In the genomic region with DNA sequence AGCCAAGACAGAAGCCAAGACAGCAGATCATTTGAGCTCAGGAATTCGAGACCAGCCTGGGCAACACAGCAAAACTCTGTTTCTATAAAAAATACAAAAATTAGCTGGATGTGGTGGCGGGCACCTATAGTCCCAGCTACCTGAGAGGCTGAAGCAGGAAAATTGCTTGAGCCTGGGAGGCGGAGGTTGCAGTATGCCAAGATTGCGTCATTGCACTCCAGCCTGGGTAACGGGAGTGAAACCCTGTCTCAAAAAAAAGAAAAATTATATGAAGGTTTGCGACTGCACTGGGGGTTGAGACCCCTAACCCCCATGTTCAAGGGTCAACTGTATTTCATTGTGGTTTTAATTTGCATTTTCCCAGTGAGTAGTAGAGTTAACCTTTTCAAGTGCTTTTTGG, we compare ENCODE assay signal across 22 cellular contexts. TPM values are rescaled to one million over a fixed set of nuclear protein-coding genes. Genes with fewer than 3 reads are reported as not detected.
A peak's percentile ranks its signal among the peaks of the same experiment; 100 is the strongest.
DNase-seq lines count a peak whose midpoint lies in the region; ATAC-seq, FAIRE-seq and TF ChIP-seq lines count a peak whose summit lies in the region.
"Had no signal": no experiment of that assay in that cellular context is flagged by ENCODE, and none has a peak within 500 bp of the region (broad histone marks: within the 10 kb centered on the region; RNA-seq: fewer than 3 reads in every experiment).

No MANE protein-coding gene starts in this region.

- TF ChIP-seq EP300 in K562 (IDR thresholded peaks at IDR 0.05; ENCODE audit: low read length): no peak

- no peaks in the 10 kb centered on the region for H3K27me3 Mint-ChIP-seq in progenitor cell of endocrine pancreas
- no peaks in the 10 kb centered on the region for H3K27me3 Mint-ChIP-seq in effector memory CD8-positive, alpha-beta T cell
- H3K27me3 Mint-ChIP-seq: B cell; CD4-positive, CD25-positive, alpha-beta regulatory T cell had no signal

- peaks cover 3% of the 10 kb centered on the region; the same call in 1 of the 3 replicates for H3K36me3 ChIP-seq in K562 (ENCODE audit: control insufficient read depth, insufficient read depth, low read length)
- H3K36me3 ChIP-seq in psoas muscle (ENCODE audit: insufficient read depth in 1 of 2, low read depth in 1 of 2): no peaks in the 10 kb centered on the region

- TF ChIP-seq POLR2A in K562 (conservative IDR thresholded peaks at IDR 0.05): no peak

- H3K4me1 ChIP-seq in K562 (replicated peaks in 1 of 2; ENCODE audit: control insufficient read depth in 2 of 2, insufficient read depth in 2 of 2, low read length in 2 of 2): peaks cover 4 to 9% of the 10 kb centered on the region in 2 experiments; a peak in 3 of 5 replicates
- peaks cover 43% of the 10 kb centered on the region for H3K4me1 ChIP-seq in psoas muscle
- H3K4me1 ChIP-seq: BLaER1 had no signal

- no peak overlapping the region for H3K4me3 Mint-ChIP-seq in progenitor cell of endocrine pancreas (ENCODE audit: low read depth)
- H3K4me3 Mint-ChIP-seq in effector memory CD8-positive, alpha-beta T cell: peak overlapping the region in 1 of 2 donors; percentile 23
- H3K4me3 Mint-ChIP-seq: B cell; CD4-positive, CD25-positive, alpha-beta regulatory T cell; CD8-positive, alpha-beta T cell; H9; HFFc6 had no signal

- FAIRE-seq in K562 (lab: Jason Lieb, UNC): no peak
- FAIRE-seq: GM12892 had no signal

- WGBS in K562 (ENCODE audit: insufficient coverage, low coverage, missing lambda C conversion rate): 90% methylated on average over 6 of the region's 6 CpGs
- 88 to 99% (median 94%) methylated on average over 6 of the region's 6 CpGs for WGBS in psoas muscle, 3 donors

- no peak overlapping the region for H3K9ac ChIP-seq in K562 (ENCODE audit: insufficient read depth in 1 of 2, low read depth in 2 of 2, low read length in 2 of 2)
- H3K9ac ChIP-seq: BLaER1 had no signal

- CTCF ChIA-PET in RWPE1 (lab: Yijun Ruan, JAX): interaction anchor here (0.7 kb wide), 1 partner anchor 9 kb away, joined by 5 read pairs; no protein-coding TSS in a partner anchor
- CTCF ChIA-PET in K562 (lab: Yijun Ruan, JAX; ENCODE audit: low intra/inter-chr PET ratio): no interaction called here
- CTCF ChIA-PET in GM10248 (lab: Yijun Ruan, JAX): interaction anchor here (1.1 kb wide), 1 partner anchor 44 kb away, joined by 4 read pairs; no protein-coding TSS in a partner anchor

- peak overlapping the region; percentile 74 for H3K27ac Mint-ChIP-seq in progenitor cell of endocrine pancreas
- H3K27ac Mint-ChIP-seq in effector memory CD8-positive, alpha-beta T cell: peak overlapping the region in 1 of 2 donors; percentile 51
- H3K27ac Mint-ChIP-seq: B cell; CD4-positive, CD25-positive, alpha-beta regulatory T cell; CD8-positive, alpha-beta T cell; HFFc6 had no signal

- H3K27ac ChIP-seq in RWPE1 (0 out of 2 replicates have a peak overlapping the region, but pooled peaks have one; percentile 11), K562 (ENCODE audit: extremely low read depth, low read depth, low read length) (no peak overlapping the region), psoas muscle (no peak overlapping the region)
- H3K27ac ChIP-seq: BLaER1, C4-2B had no signal

- peaks cover 5% of the 10 kb centered on the region for H3K36me3 Mint-ChIP-seq in progenitor cell of endocrine pancreas (ENCODE audit: insufficient read depth)
- H3K36me3 Mint-ChIP-seq in effector memory CD8-positive, alpha-beta T cell (ENCODE audit: insufficient read depth): peaks cover 11% of the 10 kb centered on the region
- H3K36me3 Mint-ChIP-seq: CD4-positive, CD25-positive, alpha-beta regulatory T cell had no signal

- no peak for TF ChIP-seq RAD21 in K562 (CRISPR knock-in tag; conservative IDR thresholded peaks at IDR 0.05 in 1 of 2, IDR thresholded peaks at IDR 0.05 in 1 of 2)

- H3K27me3 ChIP-seq in K562 (ENCODE audit: control insufficient read depth in 2 of 2, insufficient read depth in 2 of 2, low read length in 2 of 2) (no peaks in the 10 kb centered on the region), psoas muscle (ENCODE audit: insufficient read depth in 3 of 3, low read length in 2 of 3) (no peaks in the 10 kb centered on the region)
- H3K27me3 ChIP-seq: BLaER1 had no signal

- no TSS peak for BruUV-seq in K562 (replicated peaks; lab: Mats Ljungman, UMichigan)

- H3K9me1 ChIP-seq in K562 (ENCODE audit: control insufficient read depth, insufficient read depth, low read length): no peaks in the 10 kb centered on the region

- ATAC-seq in K562 (no peak), left lobe of liver (peak; percentile 48), psoas muscle (no peak)
- ATAC-seq in effector memory CD8-positive, alpha-beta T cell (replicated peaks): no peak
- ATAC-seq: CD8-positive, alpha-beta T cell had no signal

- H3K4me3 ChIP-seq in K562 (no peak overlapping the region), psoas muscle (no peak overlapping the region)
- H3K4me3 ChIP-seq: BLaER1 had no signal

- H3K79me2 ChIP-seq in K562 (ENCODE audit: control insufficient read depth, insufficient read depth, low read length): peaks cover 66% of the 10 kb centered on the region

- peaks cover 17% of the 10 kb centered on the region for H4K20me1 ChIP-seq in K562 (replicated peaks; ENCODE audit: control insufficient read depth, insufficient read depth, low read length)

- H3K4me2 ChIP-seq in K562 (ENCODE audit: insufficient read depth, low read length): no peak overlapping the region
- H3K4me2 ChIP-seq: BLaER1 had no signal

- TF ChIP-seq CTCF in RWPE1 (conservative IDR thresholded peaks at IDR 0.05; ENCODE audit: low read depth) (no peak), K562 (IDR thresholded peaks at IDR 0.05 in 2 of 3, conservative IDR thresholded peaks at IDR 0.05 in 1 of 3; ENCODE audit: insufficient read depth in 2 of 3, low read depth in 1 of 3, low read length in 3 of 3) (no peak), progenitor cell of endocrine pancreas (IDR thresholded peaks at IDR 0.05; ENCODE audit: unreplicated experiment) (no peak), psoas muscle (IDR thresholded peaks at IDR 0.05) (no peak), GM10248 (IDR thresholded peaks at IDR 0.05; ENCODE audit: control extremely low read depth, extremely low read depth, low read depth, missing control alignments) (no peak)

- H3K9me3 Mint-ChIP-seq in progenitor cell of endocrine pancreas (ENCODE audit: low read depth): no peaks in the 10 kb centered on the region
- H3K9me3 Mint-ChIP-seq in effector memory CD8-positive, alpha-beta T cell: no peaks in the 10 kb centered on the region
- H3K9me3 Mint-ChIP-seq: CD8-positive, alpha-beta T cell; H9; HFFc6 had no signal

- H3K9me3 ChIP-seq in K562 (replicated peaks; ENCODE audit: control insufficient read depth, insufficient read depth, low read depth, low read length) (no peaks in the 10 kb centered on the region), psoas muscle (no peaks in the 10 kb centered on the region)
- H3K9me3 ChIP-seq: Caco-2 had no signal

- POLR2A ChIA-PET in RWPE1 (lab: Yijun Ruan, JAX; ENCODE audit: low non-redundant PET): no interaction called here
- POLR2A ChIA-PET in K562 (lab: Yijun Ruan, JAX): interaction anchor here (0.7 to 1.3 kb wide), 6 partner anchors 9 to 63 kb away, joined by 3 to 6 read pairs (median 4); no protein-coding TSS in a partner anchor
- POLR2A ChIA-PET in GM10248 (lab: Yijun Ruan, JAX): no interaction called here

- H3K4me1 Mint-ChIP-seq in progenitor cell of endocrine pancreas (ENCODE audit: low read depth): peaks cover 12% of the 10 kb centered on the region
- peaks cover 19 to 39% of the 10 kb centered on the region in 2 donors for H3K4me1 Mint-ChIP-seq in effector memory CD8-positive, alpha-beta T cell (ENCODE audit: low read depth in 2 of 2)

- in situ Hi-C loops in K562 (cut with MboI): no loop called here

- no peak overlapping the region for H2AFZ ChIP-seq in K562 (ENCODE audit: low read depth, low read length)

- intact Hi-C loops in K562 (cut with micrococcal nuclease) (no loop called here), psoas muscle (cut with DNase I) (no loop called here), cardiac septum (cut with DNase I) (no loop called here)

- DNase-seq in RWPE1 (ENCODE audit: low spot score) (no peak), K562 (ENCODE audit: extremely low read depth in 1 of 4, low spot score in 3 of 4) (no peak), left lobe of liver (ENCODE audit: low spot score) (no peak), progenitor cell of endocrine pancreas (ENCODE audit: low spot score, unreplicated experiment) (no peak), psoas muscle (no peak), GM10248 (ENCODE audit: extremely low spot score) (no peak), cardiac septum (ENCODE audit: low spot score) (no peak)
- no peak for DNase-seq in effector memory CD8-positive, alpha-beta T cell
- DNase-seq: Caco-2; CD4-positive, CD25-positive, alpha-beta regulatory T cell; CD8-positive, alpha-beta T cell; DMS153; DMS79; EL; GF-D8; GOT3; H9; HFFc6 had no signal

TF ChIP-seq in K562, 482 proteins besides CTCF, POLR2A, EP300 and RAD21 (continues in another document):
- TF ChIP-seq NFYB (IDR thresholded peaks at IDR 0.05; ENCODE audit: extremely low read depth, insufficient read length): no peak
- TF ChIP-seq HLTF (IDR thresholded peaks at IDR 0.05): no peak
- peak; percentile 66 for TF ChIP-seq CEBPB (tag; IDR thresholded peaks at IDR 0.05)

RNA-seq across cellular contexts. Expression of a gene that starts 16.3 kb away (rescaled TPM):
- total RNA-seq in K562 (2011; cell fraction: chromatin; rRNA removed; ENCODE audit: low replicate concordance): 16.1 and 30.6 TPM in 2 replicates
- total RNA-seq in K562 (2011; cell fraction: nucleolus; rRNA removed): 7.5 and 10.5 TPM in 2 replicates
- total RNA-seq in K562 (2011; cell fraction: nucleoplasm; rRNA removed): 14.1 and 21.9 TPM in 2 replicates
- total RNA-seq in K562 (2014; rRNA removed): 24.7 and 37.3 TPM in 2 replicates
- total RNA-seq in K562 (2014; rRNA removed; fragmentation: Illumina TruSeq; extraction: Trizol): 29.5 and 30.1 TPM in 2 replicates
- total RNA-seq in K562 (2015; rRNA removed; fragmentation: Illumina TruSeq; extraction: Trizol): 20.3 and 20.6 TPM in 2 replicates
- total RNA-seq in K562 (2021): 19.9 and 23.1 TPM in 2 replicates
- 23.1 and 34.3 TPM in 2 replicates for polyA plus RNA-seq in K562 (2011; rRNA removed)
- polyA plus RNA-seq in K562 (2011; cell fraction: cytosol; rRNA removed): 22.7 and 34.7 TPM in 2 replicates
- 19.5 and 25.7 TPM in 2 replicates for polyA plus RNA-seq in K562 (2011; cell fraction: nucleus; rRNA removed)
- 18.4 and 29.0 TPM in 2 replicates for polyA plus RNA-seq in K562 (2012)
- polyA plus RNA-seq in K562 (2014; fragmentation: Illumina TruSeq; extraction: Trizol): 25.8 and 27.2 TPM in 2 replicates
- 1 to 10 TPM; 5.7 to 6.1 TPM for polyA plus RNA-seq in K562 (2014; fragmentation: Nextera tagmentation; extraction: Ambion mirVana)
- polyA plus RNA-seq in K562 (2014; rRNA removed): 22.1 and 22.2 TPM in 2 replicates
- polyA minus RNA-seq in K562 (2011; rRNA and poly(A)+ RNA removed): 61.8 and 65.2 TPM in 2 replicates
- 19.0 and 20.3 TPM in 2 replicates for polyA minus RNA-seq in K562 (2011; cell fraction: cytosol; rRNA and poly(A)+ RNA removed)
- 3.5 and 11.7 TPM in 2 replicates for polyA minus RNA-seq in K562 (2011; cell fraction: nucleus; rRNA and poly(A)+ RNA removed)
- total RNA-seq in left lobe of liver: 54.7 TPM
- total RNA-seq in progenitor cell of endocrine pancreas: 67.5 and 74.5 TPM in 2 replicates
- total RNA-seq in psoas muscle: 100 to 1,000 TPM; 102 to 113 (median 107) TPM
- polyA plus RNA-seq in psoas muscle: 100 to 1,000 TPM in 1 of 3 donors, 10 to 100 TPM in 2; 64.3 to 137 (median 71.2) TPM
- 137 TPM for total RNA-seq in cardiac septum
